ENCODE assay signal across 11 cellular contexts in the genomic region with DNA sequence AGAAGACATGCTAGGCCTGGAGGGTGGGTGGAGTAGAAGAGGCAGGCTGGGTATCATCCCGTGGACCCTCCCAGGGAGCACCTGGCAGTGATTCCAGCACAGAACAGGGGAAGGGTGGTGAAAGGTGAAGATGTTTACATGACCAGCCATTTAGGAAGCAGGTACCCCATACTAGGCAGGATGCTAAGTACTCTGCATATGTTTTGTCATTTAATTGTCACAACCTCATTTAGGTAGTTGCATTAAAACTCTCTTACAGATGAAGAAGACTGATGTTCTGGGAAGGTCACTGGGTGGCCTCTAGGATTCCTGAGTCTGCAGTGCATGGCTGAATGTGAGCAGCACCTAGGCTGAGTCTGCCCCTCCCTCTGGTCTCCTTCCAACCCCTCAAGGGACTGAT. TPM values are rescaled to one million over a fixed set of nuclear protein-coding genes. Genes with fewer than 3 reads are reported as not detected.
DNase-seq lines count a peak whose midpoint lies in the region; ATAC-seq and TF ChIP-seq lines count a peak whose summit lies in the region.
"Had no signal": no experiment of that assay in that cellular context is flagged by ENCODE, and none has a peak within 500 bp of the region (broad histone marks: within the 10 kb centered on the region; RNA-seq: fewer than 3 reads in every experiment).

No MANE protein-coding gene starts in this region.

- peaks cover 21% of the 10 kb centered on the region for H3K36me3 Mint-ChIP-seq in activated naive CD8-positive, alpha-beta T cell treated with anti-CD3 and anti-CD28 coated beads, Interleukin-2, amount 50 U/mL, for 24 hours (ENCODE audit: low read depth)

- H3K9me3 ChIP-seq in lower lobe of right lung = no peaks in the 10 kb centered on the region
- H3K9me3 ChIP-seq in tibial nerve = no peaks in the 10 kb centered on the region

- no peaks in the 10 kb centered on the region for H3K27me3 Mint-ChIP-seq in activated naive CD8-positive, alpha-beta T cell treated with anti-CD3 and anti-CD28 coated beads, Interleukin-2, amount 50 U/mL, for 24 hours

- peaks cover 96% of the 10 kb centered on the region for H3K4me1 Mint-ChIP-seq in activated naive CD8-positive, alpha-beta T cell treated with anti-CD3 and anti-CD28 coated beads, Interleukin-2, amount 50 U/mL, for 24 hours

- H3K9me3 Mint-ChIP-seq in activated naive CD8-positive, alpha-beta T cell treated with anti-CD3 and anti-CD28 coated beads, Interleukin-2, amount 50 U/mL, for 24 hours = no peaks in the 10 kb centered on the region

- ATAC-seq in Right ventricle myocardium inferior (no peak), lower lobe of right lung (no peak), GM18498 (IDR thresholded peaks at IDR 0.05; ENCODE audit: unreplicated experiment) (no peak)
- ATAC-seq in activated naive CD8-positive, alpha-beta T cell treated with anti-CD3 and anti-CD28 coated beads, Interleukin-2, amount 50 U/mL, for 24 hours = no peak

- H3K4me3 ChIP-seq in lower lobe of right lung (no peak overlapping the region), tibial nerve (no peak overlapping the region)
- H3K4me3 ChIP-seq: hepatocyte, SK-N-MC had no signal

- WGBS in tibial nerve, 2 donors = 73 to 91% methylated on average over 1 of the region's 1 CpG

- H3K4me1 ChIP-seq in lower lobe of right lung (peaks cover 100% of the 10 kb centered on the region), tibial nerve (peaks cover 0 to 100% (median 99%) of the 10 kb centered on the region in 4 donors)

- H3K27me3 ChIP-seq in lower lobe of right lung (ENCODE audit: low read depth) = no peaks in the 10 kb centered on the region
- H3K27me3 ChIP-seq in tibial nerve = no peaks in the 10 kb centered on the region
- H3K27me3 ChIP-seq: hepatocyte had no signal

- peak overlapping the region; percentile 39 for H3K4me3 Mint-ChIP-seq in activated naive CD8-positive, alpha-beta T cell treated with anti-CD3 and anti-CD28 coated beads, Interleukin-2, amount 50 U/mL, for 24 hours

- H3K27ac Mint-ChIP-seq in activated naive CD8-positive, alpha-beta T cell treated with anti-CD3 and anti-CD28 coated beads, Interleukin-2, amount 50 U/mL, for 24 hours = peak overlapping the region; percentile 76

- H3K27ac ChIP-seq in lower lobe of right lung = peak overlapping the region; percentile 99
- H3K27ac ChIP-seq in tibial nerve = peak overlapping the region in 3 of 4 donors; percentile 79 to 98 (median 97)
- H3K27ac ChIP-seq: hepatocyte, SK-N-MC had no signal

- H3K36me3 ChIP-seq in lower lobe of right lung = peaks cover 3% of the 10 kb centered on the region
- H3K36me3 ChIP-seq in tibial nerve = no peaks in the 10 kb centered on the region

- no peak for TF ChIP-seq POLR2A in tibial nerve (IDR thresholded peaks at IDR 0.05)

- intact Hi-C loops in cardiac septum (cut with DNase I) = no loop called here
- intact Hi-C loops in Right ventricle myocardium inferior (cut with DNase I) = no loop called here
- intact Hi-C loops in lower lobe of right lung (cut with DNase I) = no loop called here

- TF ChIP-seq EP300 in tibial nerve (IDR thresholded peaks at IDR 0.05) = no peak

- TF ChIP-seq CTCF in lower lobe of right lung (IDR thresholded peaks at IDR 0.05) (no peak), tibial nerve (IDR thresholded peaks at IDR 0.05) (no peak)

- DNase-seq in cardiac septum (ENCODE audit: low spot score) (peak; percentile 20), Right ventricle myocardium inferior (ENCODE audit: missing footprints) (no peak), lower lobe of right lung (no peak), tibial nerve (ENCODE audit: low spot score in 2 of 2) (peak in 1 of 2 donors; percentile 4), NCI-H774 (lab: John Stamatoyannopoulos, UW) (no peak), RPMI8226 (no peak)
- DNase-seq in activated naive CD8-positive, alpha-beta T cell treated with anti-CD3 and anti-CD28 coated beads, Interleukin-2, amount 50 U/mL, for 24 hours = no peak
- DNase-seq: stimulated activated CD4-positive, alpha-beta T cell treated with anti-CD3 and anti-CD28 coated beads, Interleukin-4, amount 100 ng/mL, for 4 hours had no signal

RNA-seq across cellular contexts. Expression of a gene that starts 15.2 kb away (rescaled TPM):
- total RNA-seq in cardiac septum = 25.4 TPM
- 28.2 TPM for total RNA-seq in Right ventricle myocardium inferior
- 37.0 TPM for total RNA-seq in lower lobe of right lung
- total RNA-seq in tibial nerve = 10 to 100 TPM; 22.6 to 58.2 (median 39.9) TPM

RNA-seq across cellular contexts. Expression of a gene that starts 30.5 kb away (rescaled TPM):
- total RNA-seq in cardiac septum = 2.7 TPM
- total RNA-seq in Right ventricle myocardium inferior = 1.1 TPM
- total RNA-seq in lower lobe of right lung = 1.1 TPM
- total RNA-seq in tibial nerve = under 1 TPM in 2 of 4 donors, not detected in 2; 0.20 to 0.21 TPM

RNA-seq across cellular contexts. Expression of a gene that starts 54.1 kb away (rescaled TPM):
- total RNA-seq in cardiac septum (0.67 TPM), Right ventricle myocardium inferior (0.70 TPM), lower lobe of right lung (7.8 TPM), tibial nerve (1 to 10 TPM in 2 of 4 donors, under 1 TPM in 2; 0.30 to 1.7 (median 1.0) TPM)
